ENCODE assay signal across 22 cellular contexts in the genomic region with DNA sequence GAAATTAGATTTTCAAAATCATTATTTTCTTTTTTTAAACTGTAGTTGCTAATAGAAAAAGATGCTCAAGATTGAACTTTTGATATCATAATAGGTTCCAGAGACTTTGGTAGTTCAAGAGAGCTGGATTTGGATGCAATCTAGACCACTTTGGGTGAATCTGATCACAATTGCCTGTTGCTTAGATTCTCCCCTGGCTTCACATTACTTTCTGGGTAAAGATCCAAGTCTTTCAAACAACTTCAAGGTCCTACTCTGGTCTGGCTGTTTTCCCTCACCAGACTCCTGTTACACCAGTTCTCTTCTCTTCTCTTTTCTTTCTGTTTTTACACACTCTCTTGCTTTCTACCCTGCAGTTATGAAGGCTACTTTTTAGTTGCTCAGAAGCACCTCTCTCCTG.
"Had no signal": no experiment of that assay in that cellular context is flagged by ENCODE, and none has a peak within 500 bp of the region (broad histone marks: within the 10 kb centered on the region; RNA-seq: fewer than 3 reads in every experiment).

No MANE protein-coding gene starts in this region.

- H3K4me3 ChIP-seq: colonic mucosa, gastroesophageal sphincter, left ventricle myocardium inferior, lower lobe of right lung, sigmoid colon, skin epidermis, thoracic aorta, transverse colon had no signal

- H3K4me1 Mint-ChIP-seq: stimulated activated naive CD8-positive, alpha-beta T cell treated with anti-CD3 and anti-CD28 coated beads, Interleukin-15, amount 100 ng/mL, for 72 hours had no signal

- H3K4me3 Mint-ChIP-seq: neural crest cell; stimulated activated naive B cell treated with anti-CD40 and anti-IgM and Interleukin-4, amounts not matched to agents 10 μg/mL and 1 μg/mL and 100 μg/mL, for 72 hours; stimulated activated naive CD8-positive, alpha-beta T cell treated with anti-CD3 and anti-CD28 coated beads, Interleukin-15, amount 100 ng/mL, for 72 hours had no signal

- H3K9me3 ChIP-seq: colonic mucosa, gastroesophageal sphincter, lower lobe of right lung, sigmoid colon, thoracic aorta, transverse colon had no signal

- H3K36me3 Mint-ChIP-seq: naive B cell; stimulated activated naive B cell treated with anti-CD40 and anti-IgM and Interleukin-4, amounts not matched to agents 10 μg/mL and 1 μg/mL and 100 μg/mL, for 72 hours had no signal

- H3K36me3 ChIP-seq: colonic mucosa, gastroesophageal sphincter, left ventricle myocardium inferior, lower lobe of right lung, sigmoid colon, thoracic aorta, transverse colon had no signal

- DNase-seq: colonic mucosa; dermis blood vessel endothelial cell; erythroblast; foreskin fibroblast; glutamatergic neuron; immature natural killer cell; left cardiac atrium; left ventricle myocardium inferior; lower lobe of right lung; mesenchymal stem cell; naive B cell; posterior cingulate gyrus; sigmoid colon; stimulated activated CD4-positive, alpha-beta T cell treated with anti-CD3 and anti-CD28 coated beads, Interleukin-2, amount 100 ng/mL, for 24 hours; stimulated activated CD4-positive, alpha-beta T cell treated with anti-CD3 and anti-CD28 coated beads, Interleukin-4, amount 100 ng/mL, for 4 hours; stimulated activated naive B cell treated with anti-CD40 and anti-IgM and Interleukin-4, amounts not matched to agents 10 μg/mL and 1 μg/mL and 100 μg/mL, for 72 hours; stimulated activated naive CD8-positive, alpha-beta T cell treated with anti-CD3 and anti-CD28 coated beads, Interleukin-15, amount 100 ng/mL, for 72 hours; transverse colon had no signal

- H3K4me1 ChIP-seq: colonic mucosa had no signal

- H3K27me3 ChIP-seq: colonic mucosa, gastroesophageal sphincter, sigmoid colon, transverse colon had no signal

- ATAC-seq: gastroesophageal sphincter; left cardiac atrium; lower lobe of right lung; stimulated activated naive B cell treated with anti-CD40 and anti-IgM and Interleukin-4, amounts not matched to agents 10 μg/mL and 1 μg/mL and 100 μg/mL, for 72 hours; stimulated activated naive CD8-positive, alpha-beta T cell treated with anti-CD3 and anti-CD28 coated beads, Interleukin-15, amount 100 ng/mL, for 72 hours had no signal

- H3K27ac ChIP-seq: colonic mucosa, gastroesophageal sphincter, left ventricle myocardium inferior, lower lobe of right lung, sigmoid colon, skin epidermis, thoracic aorta, transverse colon had no signal

- H3K27ac Mint-ChIP-seq: immature natural killer cell; stimulated activated naive B cell treated with anti-CD40 and anti-IgM and Interleukin-4, amounts not matched to agents 10 μg/mL and 1 μg/mL and 100 μg/mL, for 72 hours had no signal
